ENCODE assay signal across 2 cellular contexts in the genomic region with DNA sequence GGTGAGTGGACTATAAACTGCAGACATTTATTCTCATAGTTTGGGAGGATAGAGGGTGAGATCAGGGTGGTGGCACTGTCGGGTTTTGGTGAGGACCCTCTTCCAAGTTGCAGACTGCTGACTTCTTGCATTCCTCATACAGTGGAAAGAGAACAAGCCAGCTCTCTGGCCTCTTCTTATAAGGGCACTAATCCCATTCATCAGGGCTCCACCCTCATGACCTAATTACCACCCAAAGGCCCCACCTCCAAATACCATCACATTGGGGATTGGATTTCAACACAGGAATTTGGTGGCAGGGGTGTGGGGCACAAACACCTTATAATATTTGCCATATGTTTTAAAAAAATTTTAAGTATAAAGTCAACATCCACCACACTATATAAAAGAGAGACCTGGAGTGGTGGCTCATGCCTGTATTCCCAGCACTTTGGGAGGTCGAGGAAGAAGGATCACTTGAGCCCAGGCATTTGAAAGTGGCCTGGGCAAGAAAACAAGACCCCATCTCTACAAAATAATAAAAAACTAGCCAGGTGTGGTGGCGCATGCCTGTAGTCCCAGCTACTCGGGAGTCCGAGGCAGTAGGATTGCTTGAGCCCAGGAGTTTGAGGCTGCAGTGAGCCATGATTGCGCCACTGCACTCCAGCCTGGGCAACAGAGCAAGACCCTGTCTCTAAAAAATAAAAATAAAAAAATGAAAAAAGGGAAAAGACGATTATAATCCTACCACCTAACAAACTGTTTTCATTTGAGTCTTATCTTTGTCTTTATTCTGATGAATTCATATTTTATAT.
TF ChIP-seq lines count a peak whose summit lies in the region.

No MANE protein-coding gene starts in this region.

TF ChIP-seq in GM23338, 12 proteins besides CTCF, POLR2A, EP300 and RAD21:
- TF ChIP-seq CREB1 (CRISPR knock-in tag; IDR thresholded peaks at IDR 0.05; ENCODE audit: low read depth) = no peak
- no peak for TF ChIP-seq ZNF331 (CRISPR knock-in tag; IDR thresholded peaks at IDR 0.05; ENCODE audit: low read depth)
- TF ChIP-seq POLR2AphosphoS5 (IDR thresholded peaks at IDR 0.05; ENCODE audit: low read depth) = no peak

TF ChIP-seq in H1, 55 proteins besides CTCF, POLR2A, EP300 and RAD21:
- TF ChIP-seq TAF1 (IDR thresholded peaks at IDR 0.05; ENCODE audit: low read depth, low read length) = 0 out of 2 replicates have a peak, but pooled peaks have one; percentile 20
- TF ChIP-seq TBP (IDR thresholded peaks at IDR 0.05; ENCODE audit: low read depth, low read length) = peak; percentile 39; the same call in 1 of the 2 replicates
- TF ChIP-seq SP1 (IDR thresholded peaks at IDR 0.05; ENCODE audit: low read depth, low read length) = 0 out of 2 replicates have a peak, but pooled peaks have one; percentile 25
- TF ChIP-seq POLR2AphosphoS5 (IDR thresholded peaks at IDR 0.05; ENCODE audit: low read depth, low read length) = peak; percentile 39; the same call in 1 of the 2 replicates
- no peak for TF ChIP-seq ZNF274 (IDR thresholded peaks at IDR 0.05; ENCODE audit: borderline replicate concordance, extremely low read depth, low read length)
- TF ChIP-seq JUN (IDR thresholded peaks at IDR 0.05; ENCODE audit: low read depth, low read length) = no peak
